ENCODE assay signal across 1 cellular context in genomic region chr7:6008668-6009611, GRCh38.
TF ChIP-seq lines count a peak whose summit lies in the region.

Gene AIMP2 (plus strand): TSS chr7:6009272. CDS start chr7:6009364, 92 bp downstream.
Gene PMS2 (minus strand): TSS chr7:6009049. CDS start chr7:6009019, 30 bp downstream.

TF ChIP-seq in K562, 482 proteins besides CTCF, POLR2A, EP300 and RAD21 (continued from another document and continues in another):
- TF ChIP-seq BRF2 (IDR thresholded peaks at IDR 0.05; ENCODE audit: borderline replicate concordance, insufficient read depth, insufficient read length) (no peak), MAFF (IDR thresholded peaks at IDR 0.05; ENCODE audit: low read length) (no peak), ZNF408 (CRISPR knock-in tag; IDR thresholded peaks at IDR 0.05; ENCODE audit: low read depth) (no peak), MEIS2 (IDR thresholded peaks at IDR 0.05; ENCODE audit: partially characterized antibody) (peak; percentile 62), ZNF407 (IDR thresholded peaks at IDR 0.05; ENCODE audit: low read depth) (no peak), ZNF561 (CRISPR knock-in tag; conservative IDR thresholded peaks at IDR 0.05) (no peak; the same call in 1 of the 2 replicates), ZNF134 (CRISPR knock-in tag; conservative IDR thresholded peaks at IDR 0.05) (0 out of 2 replicates have a peak, but pooled peaks have one; percentile 31), CHD4 (IDR thresholded peaks at IDR 0.05; ENCODE audit: insufficient read depth, insufficient replicate concordance, low read depth, low read length, poor library complexity, severe bottlenecking) (no peak), CHD2 (IDR thresholded peaks at IDR 0.05; ENCODE audit: low read depth, low read length) (peak; percentile 52), ZFP91 (CRISPR knock-in tag; IDR thresholded peaks at IDR 0.05) (no peak; the same call in 1 of the 2 replicates), NCOA6 (IDR thresholded peaks at IDR 0.05) (no peak), CHAMP1 (IDR thresholded peaks at IDR 0.05) (no peak), HDGF (IDR thresholded peaks at IDR 0.05) (no peak), MAX (CRISPR knock-in tag; IDR thresholded peaks at IDR 0.05) (peak; percentile 97), ZNF12 (CRISPR knock-in tag; IDR thresholded peaks at IDR 0.05) (no peak; the same call in 1 of the 2 replicates), ZNF780A (CRISPR knock-in tag; IDR thresholded peaks at IDR 0.05) (no peak), ZKSCAN8 (CRISPR knock-in tag; IDR thresholded peaks at IDR 0.05) (no peak), BCLAF1 (IDR thresholded peaks at IDR 0.05; ENCODE audit: borderline replicate concordance in 1 of 2, control insufficient read depth in 1 of 2, low read depth in 2 of 2, low read length in 1 of 2) (no peak), BCOR (IDR thresholded peaks at IDR 0.05) (no peak), PHB (CRISPR knock-in tag; IDR thresholded peaks at IDR 0.05) (no peak), KDM5B (IDR thresholded peaks at IDR 0.05; ENCODE audit: insufficient replicate concordance, low read depth, low read length) (peak; percentile 88), THRAP3 (IDR thresholded peaks at IDR 0.05; ENCODE audit: borderline replicate concordance) (no peak), ESRRB (CRISPR knock-in tag; IDR thresholded peaks at IDR 0.05; ENCODE audit: borderline replicate concordance) (no peak), SMAD4 (CRISPR knock-in tag; conservative IDR thresholded peaks at IDR 0.05) (peak; percentile 85), CREB3L1 (IDR thresholded peaks at IDR 0.05; ENCODE audit: borderline replicate concordance, low read depth) (peak; percentile 94), NCOR1 (IDR thresholded peaks at IDR 0.05) (0 out of 2 replicates have a peak, but pooled peaks have one; percentile 21), ZNF239 (CRISPR knock-in tag; IDR thresholded peaks at IDR 0.05) (peak; percentile 38; the same call in 1 of the 2 replicates), NKRF (IDR thresholded peaks at IDR 0.05; ENCODE audit: borderline replicate concordance) (peak; percentile 99), YY1 (IDR thresholded peaks at IDR 0.05; ENCODE audit: borderline replicate concordance in 1 of 3, control insufficient read depth in 1 of 3, extremely low read depth in 1 of 3, insufficient read depth in 3 of 3, insufficient read length in 1 of 3, insufficient replicate concordance in 2 of 3, low read depth in 1 of 3, low read length in 2 of 3) (peak in 2 of 3 experiments; percentile 18 to 74), U2AF2 (optimal IDR thresholded peaks at IDR 0.05; ENCODE audit: low read depth, low read length) (no peak), THRA (IDR thresholded peaks at IDR 0.05) (no peak), ZBTB8A (IDR thresholded peaks at IDR 0.05; ENCODE audit: partially characterized antibody) (no peak), ZNF316 (IDR thresholded peaks at IDR 0.05) (no peak), ZNF583 (CRISPR knock-in tag; IDR thresholded peaks at IDR 0.05) (peak; percentile 90), LCOR (CRISPR knock-in tag; IDR thresholded peaks at IDR 0.05) (peak; percentile 93), GATAD2A (IDR thresholded peaks at IDR 0.05) (no peak), GABPB2 (CRISPR knock-in tag; conservative IDR thresholded peaks at IDR 0.05) (no peak)
